Comparison of ENCODE assay signal across 38 cellular contexts in genomic region chr7:32194537-32194936, GRCh38.
"Had no signal": no experiment of that assay in that cellular context is flagged by ENCODE, and none has a peak within 500 bp of the region (broad histone marks: within the 10 kb centered on the region; RNA-seq: fewer than 3 reads in every experiment).

No MANE protein-coding gene starts in this region.

- H3K4me3 Mint-ChIP-seq: activated naive CD4-positive, alpha-beta T cell treated with anti-CD3 and anti-CD28 coated beads for 36 hours; activated naive CD4-positive, alpha-beta T cell treated with anti-CD3 and anti-CD28 coated beads, Interleukin-2, amount 10 ng/mL, durations not matched to agents 7 days and 5 days; activated naive CD4-positive, alpha-beta T cell treated with anti-CD3 and anti-CD28 coated beads, Interleukin-2, amount 50 U/mL, for 24 hours; activated naive CD8-positive, alpha-beta T cell; activated naive CD8-positive, alpha-beta T cell treated with anti-CD3 and anti-CD28 coated beads for 36 hours; activated naive CD8-positive, alpha-beta T cell treated with anti-CD3 and anti-CD28 coated beads, Interleukin-2, amount 10 ng/mL, durations not matched to agents 7 days and 5 days; activated naive CD8-positive, alpha-beta T cell treated with anti-CD3 and anti-CD28 coated beads, Interleukin-2, amount 50 U/mL, for 24 hours; activated T-cell treated with anti-CD3 and anti-CD28 coated beads, Interleukin-2, amount 50 U/mL, for 4 hours; activated T-cell treated with anti-CD3 and anti-CD28 coated beads, Interleukin-2, amount 50 U/mL, for 72 hours; activated T-helper 1 cell treated with anti-CD3 and anti-CD28 coated beads, Interleukin-12 subunit alpha, Interleukin-12 subunit beta, Interleukin-2, Interleukin-4 antibody, amounts not matched to agents 30 ng/mL and 10 ng/mL and 1 ng/mL, durations not matched to agents 14 hours and 24 hours and 36 hours; activated T-helper 17 cell treated with anti-CD3 and anti-CD28 coated beads, Interleukin-2, amount 50 U/mL, for 72 hours; brain; central memory CD8-positive, alpha-beta T cell had no signal

- FAIRE-seq: astrocyte, bronchial epithelial cell had no signal

- H3K36me3 ChIP-seq: adrenal gland, ascending aorta, brain microvascular endothelial cell, breast epithelium, cardiac muscle cell had no signal

- H3K4me1 Mint-ChIP-seq: activated naive CD4-positive, alpha-beta T cell treated with anti-CD3 and anti-CD28 coated beads, Interleukin-2, amount 10 ng/mL, durations not matched to agents 7 days and 5 days; activated naive CD4-positive, alpha-beta T cell treated with anti-CD3 and anti-CD28 coated beads, Interleukin-2, amount 50 U/mL, for 24 hours; activated naive CD8-positive, alpha-beta T cell treated with anti-CD3 and anti-CD28 coated beads for 36 hours; activated naive CD8-positive, alpha-beta T cell treated with anti-CD3 and anti-CD28 coated beads, Interleukin-2, amount 10 ng/mL, durations not matched to agents 7 days and 5 days; activated naive CD8-positive, alpha-beta T cell treated with anti-CD3 and anti-CD28 coated beads, Interleukin-2, amount 50 U/mL, for 24 hours; activated T-helper 17 cell treated with anti-CD3 and anti-CD28 coated beads, Interleukin-2, amount 50 U/mL, for 72 hours; brain; central memory CD8-positive, alpha-beta T cell had no signal

- ATAC-seq: activated naive CD4-positive, alpha-beta T cell treated with anti-CD3 and anti-CD28 coated beads, Interleukin-2, amount 50 U/mL, for 72 hours; activated naive CD8-positive, alpha-beta T cell treated with anti-CD3 and anti-CD28 coated beads, Interleukin-2, amount 50 U/mL, for 24 hours; activated T-cell treated with anti-CD3 and anti-CD28 coated beads, Interleukin-2, amount 50 U/mL, for 4 hours; activated T-cell treated with anti-CD3 and anti-CD28 coated beads, Interleukin-2, amount 50 U/mL, for 72 hours; activated T-helper 17 cell treated with anti-CD3 and anti-CD28 coated beads, Interleukin-2, amount 50 U/mL, for 72 hours; body of pancreas had no signal

- H3K27me3 Mint-ChIP-seq: activated naive CD4-positive, alpha-beta T cell treated with anti-CD3 and anti-CD28 coated beads, Interleukin-2, amount 10 ng/mL, durations not matched to agents 7 days and 5 days; activated naive CD4-positive, alpha-beta T cell treated with anti-CD3 and anti-CD28 coated beads, Interleukin-2, amount 50 U/mL, for 24 hours; activated naive CD8-positive, alpha-beta T cell; activated naive CD8-positive, alpha-beta T cell treated with anti-CD3 and anti-CD28 coated beads for 36 hours; activated naive CD8-positive, alpha-beta T cell treated with anti-CD3 and anti-CD28 coated beads, Interleukin-2, amount 50 U/mL, for 24 hours; activated T-helper 17 cell treated with anti-CD3 and anti-CD28 coated beads, Interleukin-2, amount 50 U/mL, for 72 hours; central memory CD8-positive, alpha-beta T cell had no signal

- H3K9me3 ChIP-seq: adrenal gland, body of pancreas had no signal

- H3K4me1 ChIP-seq: adrenal gland, ascending aorta, body of pancreas, breast epithelium had no signal

- H3K27ac ChIP-seq: adrenal gland, ascending aorta, body of pancreas, brain microvascular endothelial cell, breast epithelium, cardiac muscle cell had no signal

- H3K27me3 ChIP-seq: adrenal gland, ascending aorta, body of pancreas, brain microvascular endothelial cell, breast epithelium, cardiac muscle cell had no signal

- H3K4me3 ChIP-seq: adrenal gland, ascending aorta, body of pancreas, breast epithelium, cardiac muscle cell had no signal

- H3K36me3 Mint-ChIP-seq: activated naive CD4-positive, alpha-beta T cell treated with anti-CD3 and anti-CD28 coated beads, Interleukin-2, amount 10 ng/mL, durations not matched to agents 7 days and 5 days; activated naive CD8-positive, alpha-beta T cell; activated naive CD8-positive, alpha-beta T cell treated with anti-CD3 and anti-CD28 coated beads for 36 hours; activated naive CD8-positive, alpha-beta T cell treated with anti-CD3 and anti-CD28 coated beads, Interleukin-2, amount 10 ng/mL, durations not matched to agents 7 days and 5 days; brain had no signal

- DNase-seq: activated effector memory CD4-positive, alpha-beta T cell treated with anti-CD3 and anti-CD28 coated beads, Interleukin-2, amount 50 U/mL, for 16 hours; activated effector memory CD4-positive, alpha-beta T cell treated with Interleukin-2 at 50 U/mL for 16 hours; activated gamma-delta T cell; activated gamma-delta T cell treated with Interleukin-2 at 50 U/mL for 16 hours; activated naive CD4-positive, alpha-beta T cell; activated naive CD4-positive, alpha-beta T cell treated with anti-CD3 and anti-CD28 coated beads for 36 hours; activated naive CD4-positive, alpha-beta T cell treated with anti-CD3 and anti-CD28 coated beads, Interleukin-2, amount 10 ng/mL, durations not matched to agents 7 days and 5 days; activated naive CD4-positive, alpha-beta T cell treated with anti-CD3 and anti-CD28 coated beads, Interleukin-2, amount 50 U/mL, for 16 hours; activated naive CD4-positive, alpha-beta T cell treated with Interleukin-2 at 50 U/mL for 16 hours; activated naive CD8-positive, alpha-beta T cell treated with anti-CD3 and anti-CD28 coated beads for 36 hours; activated naive CD8-positive, alpha-beta T cell treated with anti-CD3 and anti-CD28 coated beads, Interleukin-2, amount 10 ng/mL, durations not matched to agents 7 days and 5 days; activated naive CD8-positive, alpha-beta T cell treated with anti-CD3 and anti-CD28 coated beads, Interleukin-2, amount 50 U/mL, for 24 hours; activated T-cell treated with anti-CD3 and anti-CD28 coated beads, Interleukin-2, amount 50 U/mL, for 4 hours; activated T-cell treated with anti-CD3 and anti-CD28 coated beads, Interleukin-2, amount 50 U/mL, for 48 hours; activated T-cell treated with anti-CD3 and anti-CD28 coated beads, Interleukin-2, amount 50 U/mL, for 72 hours; adrenal gland; amniotic stem cell; amygdala; anterior cingulate cortex; aorta; body of pancreas; brain microvascular endothelial cell; caudate nucleus; central memory CD4-positive, alpha-beta T cell; cerebellar nuclear complex had no signal

- H3K27ac Mint-ChIP-seq: activated naive CD4-positive, alpha-beta T cell treated with anti-CD3 and anti-CD28 coated beads for 36 hours; activated naive CD4-positive, alpha-beta T cell treated with anti-CD3 and anti-CD28 coated beads, Interleukin-2, amount 10 ng/mL, durations not matched to agents 7 days and 5 days; activated naive CD4-positive, alpha-beta T cell treated with anti-CD3 and anti-CD28 coated beads, Interleukin-2, amount 50 U/mL, for 24 hours; activated naive CD4-positive, alpha-beta T cell treated with anti-CD3 and anti-CD28 coated beads, Interleukin-2, amount 50 U/mL, for 72 hours; activated naive CD8-positive, alpha-beta T cell; activated naive CD8-positive, alpha-beta T cell treated with anti-CD3 and anti-CD28 coated beads for 36 hours; activated naive CD8-positive, alpha-beta T cell treated with anti-CD3 and anti-CD28 coated beads, Interleukin-2, amount 10 ng/mL, durations not matched to agents 7 days and 5 days; activated naive CD8-positive, alpha-beta T cell treated with anti-CD3 and anti-CD28 coated beads, Interleukin-2, amount 50 U/mL, for 24 hours; activated T-cell treated with anti-CD3 and anti-CD28 coated beads, Interleukin-2, amount 50 U/mL, for 72 hours; activated T-helper 1 cell treated with anti-CD3 and anti-CD28 coated beads, Interleukin-12 subunit alpha, Interleukin-12 subunit beta, Interleukin-2, Interleukin-4 antibody, amounts not matched to agents 30 ng/mL and 10 ng/mL and 1 ng/mL, durations not matched to agents 14 hours and 24 hours and 36 hours; activated T-helper 17 cell treated with anti-CD3 and anti-CD28 coated beads, Interleukin-2, amount 50 U/mL, for 72 hours; activated T-helper 2 cell treated with anti-CD3 and anti-CD28 coated beads, Interferon-gamma antibody, Interleukin-2, Interleukin-4, amounts not matched to agents 10 μg/mL and 5 μg/mL and 100 μg/mL, durations not matched to agents 14 hours and 24 hours and 36 hours; brain had no signal
